ENCODE assay signal across 8 cellular contexts in genomic region chr5:67181648-67182218, GRCh38. TPM values are rescaled to one million over a fixed set of nuclear protein-coding genes. Genes with fewer than 3 reads are reported as not detected.
A peak's percentile ranks its signal among the peaks of the same experiment; 100 is the strongest.
DNase-seq lines count a peak whose midpoint lies in the region; ATAC-seq and TF ChIP-seq lines count a peak whose summit lies in the region.

No MANE protein-coding gene starts in this region.

- H3F3A ChIP-seq in SK-N-SH (replicated peaks; ENCODE audit: insufficient read depth) = no peaks in the 10 kb centered on the region

- CTCF ChIA-PET in SK-N-SH (lab: Yijun Ruan, JAX) = interaction anchor here (0.9 to 1.6 kb wide), 2 partner anchors 16 to 25 kb away, joined by 3 to 5 read pairs; no protein-coding TSS in a partner anchor

- H3K4me2 ChIP-seq in SK-N-SH = no peak overlapping the region

- H3K27ac Mint-ChIP-seq in T-helper 17 cell = peak overlapping the region; percentile 74

- no peaks in the 10 kb centered on the region for H3K36me3 ChIP-seq in right atrium auricular region
- H3K36me3 ChIP-seq in SK-N-SH (replicated peaks in 1 of 2; ENCODE audit: control insufficient read depth in 1 of 2, insufficient read depth in 2 of 2, low read length in 1 of 2) = no peaks in the 10 kb centered on the region

- no peaks in the 10 kb centered on the region for H3K9me3 ChIP-seq in T-helper 17 cell (ENCODE audit: control insufficient read depth, low read length, poor library complexity, severe bottlenecking)
- no peaks in the 10 kb centered on the region for H3K9me3 ChIP-seq in right atrium auricular region
- H3K9me3 ChIP-seq in SK-N-SH = no peaks in the 10 kb centered on the region

- no peak for TF ChIP-seq EP300 in SK-N-SH (IDR thresholded peaks at IDR 0.05; ENCODE audit: borderline replicate concordance in 1 of 2, low read depth in 1 of 2, low read length in 1 of 2)

- no peak for TF ChIP-seq RAD21 in SK-N-SH (IDR thresholded peaks at IDR 0.05; ENCODE audit: low read length)

- no peaks in the 10 kb centered on the region for H3K79me2 ChIP-seq in SK-N-SH (ENCODE audit: insufficient read depth)

- DNase-seq in KBM-7 (peak; percentile 89), T-helper 17 cell (no peak), right atrium auricular region (ENCODE audit: low spot score) (no peak), SK-N-SH (no peak), NCI-H510A (lab: John Stamatoyannopoulos, UW) (no peak)
- DNase-seq in stimulated activated CD8-positive, alpha-beta memory T cell treated with anti-CD3 and anti-CD28 coated beads, Interleukin-4, amount 100 ng/mL, for 48 hours = no peak

- H3K27ac ChIP-seq in right atrium auricular region (peak overlapping the region; percentile 41 to 48), skin epidermis (peak overlapping the region in 11 of 21 experiments; percentile 1 to 64 (median 51)), SK-N-SH (ENCODE audit: low read depth in 2 of 2, low read length in 1 of 2) (no peak overlapping the region)

- H3K27me3 Mint-ChIP-seq in T-helper 17 cell = no peaks in the 10 kb centered on the region

- no peak overlapping the region for H2AFZ ChIP-seq in SK-N-SH (ENCODE audit: low read depth)

- ATAC-seq in T-helper 17 cell (peak; percentile 44), HG02588 (IDR thresholded peaks at IDR 0.05; ENCODE audit: unreplicated experiment) (no peak)

- H3K27me3 ChIP-seq in right atrium auricular region = no peaks in the 10 kb centered on the region
- H3K27me3 ChIP-seq in SK-N-SH (ENCODE audit: insufficient read depth) = no peaks in the 10 kb centered on the region

- in situ Hi-C loops in KBM-7 (cut with MboI; ENCODE audit: low pct_unique_long_range_greater_than_20kb, low sequenced_read_pairs) = no loop called here

- POLR2A ChIA-PET in SK-N-SH (lab: Yijun Ruan, JAX) = no interaction called here

- WGBS in SK-N-SH (ENCODE audit: low lambda C conversion rate) = 59% methylated on average over 5 of the region's 5 CpGs

- H3K36me3 Mint-ChIP-seq in T-helper 17 cell (ENCODE audit: low read depth) = peaks cover 4% of the 10 kb centered on the region

- H3K4me3 ChIP-seq in right atrium auricular region (no peak overlapping the region), skin epidermis (no peak overlapping the region), SK-N-SH (ENCODE audit: low read depth in 2 of 2, low read length in 1 of 2) (no peak overlapping the region)

- peak overlapping the region; percentile 41 for H3K4me3 Mint-ChIP-seq in T-helper 17 cell

- H4K20me1 ChIP-seq in SK-N-SH (ENCODE audit: insufficient read depth) = no peaks in the 10 kb centered on the region

- peaks cover 20% of the 10 kb centered on the region for H3K4me1 Mint-ChIP-seq in T-helper 17 cell

- H3K9ac ChIP-seq in SK-N-SH = no peak overlapping the region

- H3K4me1 ChIP-seq in right atrium auricular region (no peaks in the 10 kb centered on the region), SK-N-SH (ENCODE audit: control insufficient read depth in 1 of 2, insufficient read depth in 2 of 2, low read depth in 1 of 2, low read length in 1 of 2) (no peaks in the 10 kb centered on the region; a peak in 2 of 4 replicates)

- H3K9me2 ChIP-seq in SK-N-SH = no peaks in the 10 kb centered on the region

- TF ChIP-seq CTCF in right atrium auricular region (IDR thresholded peaks at IDR 0.05) (no peak), SK-N-SH (IDR thresholded peaks at IDR 0.05) (no peak)

TF ChIP-seq in SK-N-SH, 30 proteins besides CTCF, POLR2A, EP300 and RAD21:
- TF ChIP-seq RCOR1 (IDR thresholded peaks at IDR 0.05; ENCODE audit: low read length) = no peak

RNA-seq across cellular contexts. Expression of gene CD180, which starts 14.9 kb away (rescaled TPM):
- total RNA-seq in T-helper 17 cell = 1 to 10 TPM in 1 of 2 donors, under 1 TPM in 1; 0.05 to 1.3 TPM
- total RNA-seq in right atrium auricular region = 1 to 10 TPM in 1 of 2 donors, under 1 TPM in 1; 0.26 to 1.2 TPM
- 0.02 TPM in 2 replicates for polyA plus RNA-seq in SK-N-SH (2012; rRNA removed)
- 0.01 and 0.03 TPM in 2 replicates for polyA plus RNA-seq in SK-N-SH (2012; cell fraction: cytosol; rRNA removed)
- polyA plus RNA-seq in SK-N-SH (2012; cell fraction: nucleus; rRNA removed) = 0.01 TPM in 2 replicates

Comparison
In these comparisons a context has a peak if more than half of its experiments do, and no peak if none do; other contexts are left out.
1. H3K27ac ChIP-seq: peak in right atrium auricular region (2 of 2) and skin epidermis (11 of 21); none in SK-N-SH (0 of 2).